In genomic region chr13:50275392-50276063, GRCh38 we compare ENCODE assay signal across 1 cellular context.
TF ChIP-seq lines count a peak whose summit lies in the region.

No MANE protein-coding gene starts in this region.

TF ChIP-seq in liver, 16 proteins besides CTCF, POLR2A, EP300 and RAD21:
- TF ChIP-seq NR2F2 (IDR thresholded peaks at IDR 0.05) (no peak), HNF4G (IDR thresholded peaks at IDR 0.05) (no peak), EGR1 (IDR thresholded peaks at IDR 0.05; ENCODE audit: low read depth in 2 of 2) (no peak), TAF1 (conservative IDR thresholded peaks at IDR 0.05) (no peak), GABPA (IDR thresholded peaks at IDR 0.05 in 1 of 2, conservative IDR thresholded peaks at IDR 0.05 in 1 of 2) (no peak), RXRA (IDR thresholded peaks at IDR 0.05) (peak in 1 of 2 donors; percentile 35), YY1 (IDR thresholded peaks at IDR 0.05) (peak; percentile 25), HNF4A (conservative IDR thresholded peaks at IDR 0.05) (peak in 1 of 2 donors; percentile 19), FOXA1 (IDR thresholded peaks at IDR 0.05) (peak; percentile 58), ATF3 (IDR thresholded peaks at IDR 0.05) (peak; percentile 70), JUND (IDR thresholded peaks at IDR 0.05) (peak; percentile 70 to 83), ZBTB33 (IDR thresholded peaks at IDR 0.05) (no peak), FOXA2 (IDR thresholded peaks at IDR 0.05) (peak; percentile 73), MAX (IDR thresholded peaks at IDR 0.05) (peak; percentile 9), SP1 (IDR thresholded peaks at IDR 0.05) (no peak)
